In genomic region chr4:10011885-10012284, GRCh38 we compare ENCODE assay signal across 25 cellular contexts. TPM values are rescaled to one million over a fixed set of nuclear protein-coding genes. Genes with fewer than 3 reads are reported as not detected.
"Had no signal": no experiment of that assay in that cellular context is flagged by ENCODE, and none has a peak within 500 bp of the region (broad histone marks: within the 10 kb centered on the region; RNA-seq: fewer than 3 reads in every experiment).

No MANE protein-coding gene starts in this region.

- H3K4me3 ChIP-seq: adrenal gland, ascending aorta, cardiac muscle cell, coronary artery, dorsolateral prefrontal cortex, right lobe of liver, tibial nerve had no signal

- H3K9me3 Mint-ChIP-seq: activated naive CD8-positive, alpha-beta T cell treated with anti-CD3 and anti-CD28 coated beads for 36 hours; nephron progenitor cell; WTC11 had no signal

- H3K36me3 ChIP-seq: adrenal gland, ascending aorta, cardiac muscle cell, neutrophil, right lobe of liver, tibial nerve had no signal

- H3K36me3 Mint-ChIP-seq: activated CD8-positive, alpha-beta memory T cell treated with anti-CD3 and anti-CD28 coated beads, Interleukin-2, amount 10 ng/mL, durations not matched to agents 7 days and 5 days; activated naive CD8-positive, alpha-beta T cell treated with anti-CD3 and anti-CD28 coated beads for 36 hours; brain; WTC11 had no signal

- H3K27ac Mint-ChIP-seq: activated CD8-positive, alpha-beta memory T cell treated with anti-CD3 and anti-CD28 coated beads, Interleukin-2, amount 10 ng/mL, durations not matched to agents 7 days and 5 days; activated CD8-positive, alpha-beta T cell treated with anti-CD3 and anti-CD28 coated beads, Interleukin-2, amount 10 ng/mL, durations not matched to agents 7 days and 5 days; activated naive CD8-positive, alpha-beta T cell treated with anti-CD3 and anti-CD28 coated beads for 36 hours; nephron progenitor cell; T-helper 17 cell; WTC11 had no signal

- H3K9me3 ChIP-seq: adrenal gland, ascending aorta, neutrophil, right lobe of liver, tibial nerve had no signal

- DNase-seq: activated CD8-positive, alpha-beta memory T cell treated with anti-CD3 and anti-CD28 coated beads, Interleukin-2, amount 10 ng/mL, durations not matched to agents 7 days and 5 days; activated CD8-positive, alpha-beta T cell treated with anti-CD3 and anti-CD28 coated beads, Interleukin-2, amount 10 ng/mL, durations not matched to agents 7 days and 5 days; activated naive CD4-positive, alpha-beta T cell treated with Interleukin-2 at 50 U/mL for 16 hours; activated naive CD8-positive, alpha-beta T cell treated with anti-CD3 and anti-CD28 coated beads for 36 hours; activated T-cell treated with anti-CD3 and anti-CD28 coated beads, Interleukin-2, amount 50 U/mL, for 48 hours; adrenal gland; dorsolateral prefrontal cortex; effector memory CD4-positive, alpha-beta T cell; head of caudate nucleus; hippocampal formation; left colon; mammary epithelial cell; nephron progenitor cell; right lobe of liver; stimulated activated CD4-positive, alpha-beta T cell treated with anti-CD3 and anti-CD28 coated beads, Interleukin-2, amount 100 ng/mL, for 48 hours; stimulated activated naive CD4-positive, alpha-beta T cell treated with Interleukin-2 at 50 U/mL for 16 hours; T-helper 17 cell; T1000 had no signal

- ATAC-seq: activated CD8-positive, alpha-beta memory T cell treated with anti-CD3 and anti-CD28 coated beads, Interleukin-2, amount 10 ng/mL, durations not matched to agents 7 days and 5 days; activated CD8-positive, alpha-beta T cell treated with anti-CD3 and anti-CD28 coated beads, Interleukin-2, amount 10 ng/mL, durations not matched to agents 7 days and 5 days; left colon; T-helper 17 cell; WTC11 had no signal

- H3K27ac ChIP-seq: adrenal gland, ascending aorta, cardiac muscle cell, coronary artery, dorsolateral prefrontal cortex, neutrophil, right lobe of liver, tibial nerve had no signal

RNA-seq across cellular contexts. Expression of gene SLC2A9, which starts 9.4 kb away (rescaled TPM):
- total RNA-seq: WTC11 had no signal
